10 cellular contexts compared by ENCODE assay signal in the genomic region with DNA sequence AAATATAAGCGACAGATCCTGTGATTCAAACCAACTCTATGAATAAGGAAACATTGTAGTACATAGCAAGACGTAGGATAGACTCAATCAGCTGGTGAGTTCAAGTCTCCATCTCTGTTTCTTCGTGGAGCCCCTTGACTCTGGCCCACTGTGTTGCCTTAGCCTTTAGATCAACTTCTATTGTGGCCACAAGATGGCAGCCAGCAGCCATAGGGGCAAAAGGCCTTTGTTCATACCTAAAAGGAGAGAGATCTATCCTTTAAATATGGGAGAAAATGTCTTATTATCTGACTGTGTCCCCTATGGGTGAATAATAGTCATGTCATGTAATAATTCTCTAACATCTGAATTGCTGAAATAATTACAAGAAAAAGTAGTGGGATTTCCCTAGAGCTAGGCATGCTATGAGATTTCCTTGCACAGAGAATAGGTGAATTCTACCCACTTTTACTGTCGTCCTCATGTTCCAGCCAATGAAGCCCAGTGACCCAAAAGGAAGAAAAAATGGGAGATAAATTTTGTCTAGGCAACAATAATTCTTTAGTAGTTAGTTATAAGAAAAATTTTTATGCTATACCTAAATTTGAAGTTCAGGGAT.
DNase-seq lines count a peak whose midpoint lies in the region; ATAC-seq and TF ChIP-seq lines count a peak whose summit lies in the region.
"Had no signal": no experiment of that assay in that cellular context is flagged by ENCODE, and none has a peak within 500 bp of the region (broad histone marks: within the 10 kb centered on the region; RNA-seq: fewer than 3 reads in every experiment).

No MANE protein-coding gene starts in this region.

- H3K9ac ChIP-seq in liver (ENCODE audit: low read depth in 1 of 2, low read length in 2 of 2) = no peak overlapping the region

- TF ChIP-seq CTCF in liver (IDR thresholded peaks at IDR 0.05; ENCODE audit: low read depth, low read length, missing input control) (peak; percentile 20), omental fat pad (IDR thresholded peaks at IDR 0.05) (no peak)

- DNase-seq in NCI-H1694 treated with DMSO at 0.1 percent for 48 hours (lab: John Stamatoyannopoulos, UW) (peak; percentile 11), NCI-H1694 (lab: John Stamatoyannopoulos, UW) (no peak), SK-MEL-5 (ENCODE audit: low read depth, low spot score) (peak; percentile 76), omental fat pad (ENCODE audit: low spot score) (no peak)
- DNase-seq in Jurkat, Clone E6-1 (ENCODE audit: low read depth, low spot score) = peak; percentile 19
- DNase-seq: activated naive CD8-positive, alpha-beta T cell treated with anti-CD3 and anti-CD28 coated beads, Interleukin-2, amount 10 ng/mL, durations not matched to agents 7 days and 5 days had no signal

- 61% methylated on average over 4 of the region's 4 CpGs for WGBS in liver

- H3K27ac ChIP-seq in liver (ENCODE audit: low read depth in 1 of 2, low read length in 2 of 2) = no peak overlapping the region
- H3K27ac ChIP-seq: neutrophil had no signal

- in situ Hi-C loops in SK-MEL-5 (cut with HindIII; ENCODE audit: low pct_unique_long_range_greater_than_20kb, low sequenced_read_pairs) = no loop called here

- no peak overlapping the region for H3K4me3 ChIP-seq in Jurkat, Clone E6-1 (ENCODE audit: low read length)
- H3K4me3 ChIP-seq in liver (ENCODE audit: low read depth in 1 of 3, low read length in 3 of 3) = no peak overlapping the region

- no peak for ATAC-seq in HG02642 (IDR thresholded peaks at IDR 0.05; ENCODE audit: poor library complexity, unreplicated experiment)
- no peak for ATAC-seq in omental fat pad (ENCODE audit: low FRiP score)
- ATAC-seq in HG02678 (IDR thresholded peaks at IDR 0.05; ENCODE audit: unreplicated experiment) = no peak

- peak; percentile 65 to 74 for TF ChIP-seq RAD21 in liver (IDR thresholded peaks at IDR 0.05)

- no peaks in the 10 kb centered on the region for H3K27me3 ChIP-seq in liver (ENCODE audit: control insufficient read depth in 4 of 4, insufficient read depth in 4 of 4, low read length in 3 of 4)
- H3K27me3 ChIP-seq: neutrophil had no signal

- no peaks in the 10 kb centered on the region for H3K4me1 ChIP-seq in liver (ENCODE audit: control insufficient read depth in 4 of 4, insufficient read depth in 4 of 4, low read length in 3 of 4)

- H3K9me3 ChIP-seq in liver (ENCODE audit: control insufficient read depth in 4 of 4, low read length in 3 of 4) = no peaks in the 10 kb centered on the region
- H3K9me3 ChIP-seq: neutrophil had no signal

- no peaks in the 10 kb centered on the region for H3K36me3 ChIP-seq in liver (ENCODE audit: control insufficient read depth in 4 of 4, insufficient read depth in 3 of 4, low read depth in 1 of 4, low read length in 3 of 4)
- H3K36me3 ChIP-seq: neutrophil had no signal

TF ChIP-seq in liver, 16 proteins besides CTCF, POLR2A, EP300 and RAD21:
- TF ChIP-seq EGR1 (IDR thresholded peaks at IDR 0.05; ENCODE audit: low read depth in 2 of 2) = no peak
- TF ChIP-seq HNF4A (conservative IDR thresholded peaks at IDR 0.05) = no peak
- TF ChIP-seq, protein P1, sequence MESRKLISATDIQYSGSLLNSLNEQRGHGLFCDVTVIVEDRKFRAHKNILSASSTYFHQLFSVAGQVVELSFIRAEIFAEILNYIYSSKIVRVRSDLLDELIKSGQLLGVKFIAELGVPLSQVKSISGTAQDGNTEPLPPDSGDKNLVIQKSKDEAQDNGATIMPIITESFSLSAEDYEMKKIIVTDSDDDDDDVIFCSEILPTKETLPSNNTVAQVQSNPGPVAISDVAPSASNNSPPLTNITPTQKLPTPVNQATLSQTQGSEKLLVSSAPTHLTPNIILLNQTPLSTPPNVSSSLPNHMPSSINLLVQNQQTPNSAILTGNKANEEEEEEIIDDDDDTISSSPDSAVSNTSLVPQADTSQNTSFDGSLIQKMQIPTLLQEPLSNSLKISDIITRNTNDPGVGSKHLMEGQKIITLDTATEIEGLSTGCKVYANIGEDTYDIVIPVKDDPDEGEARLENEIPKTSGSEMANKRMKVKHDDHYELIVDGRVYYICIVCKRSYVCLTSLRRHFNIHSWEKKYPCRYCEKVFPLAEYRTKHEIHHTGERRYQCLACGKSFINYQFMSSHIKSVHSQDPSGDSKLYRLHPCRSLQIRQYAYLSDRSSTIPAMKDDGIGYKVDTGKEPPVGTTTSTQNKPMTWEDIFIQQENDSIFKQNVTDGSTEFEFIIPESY (IDR thresholded peaks at IDR 0.05) = no peak
- TF ChIP-seq NR2F2 (IDR thresholded peaks at IDR 0.05) = no peak
- no peak for TF ChIP-seq TAF1 (conservative IDR thresholded peaks at IDR 0.05)
- TF ChIP-seq, protein P2, sequence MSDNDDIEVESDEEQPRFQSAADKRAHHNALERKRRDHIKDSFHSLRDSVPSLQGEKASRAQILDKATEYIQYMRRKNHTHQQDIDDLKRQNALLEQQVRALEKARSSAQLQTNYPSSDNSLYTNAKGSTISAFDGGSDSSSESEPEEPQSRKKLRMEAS (IDR thresholded peaks at IDR 0.05) = no peak
- no peak for TF ChIP-seq FOXA1 (IDR thresholded peaks at IDR 0.05)
- TF ChIP-seq GABPA (IDR thresholded peaks at IDR 0.05 in 1 of 2, conservative IDR thresholded peaks at IDR 0.05 in 1 of 2) = no peak
- TF ChIP-seq, protein P3, sequence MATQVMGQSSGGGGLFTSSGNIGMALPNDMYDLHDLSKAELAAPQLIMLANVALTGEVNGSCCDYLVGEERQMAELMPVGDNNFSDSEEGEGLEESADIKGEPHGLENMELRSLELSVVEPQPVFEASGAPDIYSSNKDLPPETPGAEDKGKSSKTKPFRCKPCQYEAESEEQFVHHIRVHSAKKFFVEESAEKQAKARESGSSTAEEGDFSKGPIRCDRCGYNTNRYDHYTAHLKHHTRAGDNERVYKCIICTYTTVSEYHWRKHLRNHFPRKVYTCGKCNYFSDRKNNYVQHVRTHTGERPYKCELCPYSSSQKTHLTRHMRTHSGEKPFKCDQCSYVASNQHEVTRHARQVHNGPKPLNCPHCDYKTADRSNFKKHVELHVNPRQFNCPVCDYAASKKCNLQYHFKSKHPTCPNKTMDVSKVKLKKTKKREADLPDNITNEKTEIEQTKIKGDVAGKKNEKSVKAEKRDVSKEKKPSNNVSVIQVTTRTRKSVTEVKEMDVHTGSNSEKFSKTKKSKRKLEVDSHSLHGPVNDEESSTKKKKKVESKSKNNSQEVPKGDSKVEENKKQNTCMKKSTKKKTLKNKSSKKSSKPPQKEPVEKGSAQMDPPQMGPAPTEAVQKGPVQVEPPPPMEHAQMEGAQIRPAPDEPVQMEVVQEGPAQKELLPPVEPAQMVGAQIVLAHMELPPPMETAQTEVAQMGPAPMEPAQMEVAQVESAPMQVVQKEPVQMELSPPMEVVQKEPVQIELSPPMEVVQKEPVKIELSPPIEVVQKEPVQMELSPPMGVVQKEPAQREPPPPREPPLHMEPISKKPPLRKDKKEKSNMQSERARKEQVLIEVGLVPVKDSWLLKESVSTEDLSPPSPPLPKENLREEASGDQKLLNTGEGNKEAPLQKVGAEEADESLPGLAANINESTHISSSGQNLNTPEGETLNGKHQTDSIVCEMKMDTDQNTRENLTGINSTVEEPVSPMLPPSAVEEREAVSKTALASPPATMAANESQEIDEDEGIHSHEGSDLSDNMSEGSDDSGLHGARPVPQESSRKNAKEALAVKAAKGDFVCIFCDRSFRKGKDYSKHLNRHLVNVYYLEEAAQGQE (IDR thresholded peaks at IDR 0.05) = no peak

Comparison
In these comparisons a context has a peak if more than half of its experiments do, and no peak if none do; other contexts are left out.
1. DNase-seq: peak in NCI-H1694 treated with DMSO at 0.1 percent for 48 hours (single experiment), Jurkat, Clone E6-1 (single experiment) and SK-MEL-5 (single experiment); none in NCI-H1694 (single experiment) and omental fat pad (single experiment).